In genomic region chr1:23242414-23242813, GRCh38 we compare ENCODE assay signal across 20 cellular contexts. TPM values are rescaled to one million over a fixed set of nuclear protein-coding genes. Genes with fewer than 3 reads are reported as not detected.
A peak's percentile ranks its signal among the peaks of the same experiment; 100 is the strongest.
DNase-seq lines count a peak whose midpoint lies in the region; ATAC-seq, FAIRE-seq and TF ChIP-seq lines count a peak whose summit lies in the region.
"Had no signal": no experiment of that assay in that cellular context is flagged by ENCODE, and none has a peak within 500 bp of the region (broad histone marks: within the 10 kb centered on the region; RNA-seq: fewer than 3 reads in every experiment).

No MANE protein-coding gene starts in this region.

- in situ Hi-C loops in K562 (cut with MboI), result no loop called here

- peak overlapping the region; percentile 17; the same call in 1 of the 2 replicates for H3K4me2 ChIP-seq in HCT116 (ENCODE audit: low read length)
- H3K4me2 ChIP-seq in K562 (ENCODE audit: insufficient read depth, low read length), result no peak overlapping the region
- H3K4me2 ChIP-seq: GM23338 had no signal

- WGBS in K562 (ENCODE audit: insufficient coverage, low coverage, missing lambda C conversion rate), result 23% methylated on average over 6 of the region's 7 CpGs

- no peaks in the 10 kb centered on the region for H4K20me1 ChIP-seq in HCT116 (ENCODE audit: insufficient read depth)
- no peaks in the 10 kb centered on the region for H4K20me1 ChIP-seq in K562 (replicated peaks; ENCODE audit: control insufficient read depth, insufficient read depth, low read length)

- H3K79me2 ChIP-seq in HCT116 (ENCODE audit: insufficient read depth, low read length), result no peaks in the 10 kb centered on the region
- no peaks in the 10 kb centered on the region for H3K79me2 ChIP-seq in K562 (ENCODE audit: control insufficient read depth, insufficient read depth, low read length)

- peak; percentile 46; the same call in 1 of the 2 replicates for ATAC-seq in HCT116
- no peak for ATAC-seq in K562
- ATAC-seq in left lung, result no peak
- ATAC-seq: CD8-positive, alpha-beta T cell; GM23338; HepG2 had no signal

- no peak for TF ChIP-seq CTCF in HCT116 (IDR thresholded peaks at IDR 0.05 in 2 of 3, conservative IDR thresholded peaks at IDR 0.05 in 1 of 3; ENCODE audit: borderline replicate concordance in 1 of 3, insufficient read depth in 1 of 3, low read depth in 2 of 3, low read length in 2 of 3)
- no peak for TF ChIP-seq CTCF in NB4 (IDR thresholded peaks at IDR 0.05; ENCODE audit: low read depth, low read length)
- TF ChIP-seq CTCF in K562 (IDR thresholded peaks at IDR 0.05 in 2 of 3, conservative IDR thresholded peaks at IDR 0.05 in 1 of 3; ENCODE audit: insufficient read depth in 2 of 3, low read depth in 1 of 3, low read length in 3 of 3), result no peak
- no peak for TF ChIP-seq CTCF in left lung (IDR thresholded peaks at IDR 0.05)

- RAD21 ChIA-PET in HCT116 (lab: Charles Lee; ENCODE audit: low non-redundant PET in 1 of 2, low total read pairs in 2 of 2, uncharacterized antibody in 2 of 2, unreplicated experiment in 2 of 2), result no interaction called here

- H3K4me1 ChIP-seq in HCT116 (ENCODE audit: control insufficient read depth in 1 of 2, insufficient read depth in 2 of 2, low read length in 2 of 2), result peaks cover 0 to 8% of the 10 kb centered on the region in 2 experiments; a peak in 2 of 4 replicates
- H3K4me1 ChIP-seq in K562 (replicated peaks in 1 of 2; ENCODE audit: control insufficient read depth in 2 of 2, insufficient read depth in 2 of 2, low read length in 2 of 2), result peaks cover 0 to 4% of the 10 kb centered on the region in 2 experiments; a peak in 3 of 5 replicates
- H3K4me1 ChIP-seq in left lung, result no peaks in the 10 kb centered on the region

- intact Hi-C loops in HCT116 (cut with micrococcal nuclease), result no loop called here
- intact Hi-C loops in K562 (cut with micrococcal nuclease), result no loop called here
- intact Hi-C loops in left lung (cut with DNase I), result no loop called here

- CTCF ChIA-PET in HCT116 (lab: Charles Lee), result no interaction called here
- CTCF ChIA-PET in K562 (lab: Yijun Ruan, JAX; ENCODE audit: low intra/inter-chr PET ratio), result no interaction called here

- H3K27ac ChIP-seq in HCT116 (ENCODE audit: low read depth, low read length) (no peak overlapping the region), K562 (ENCODE audit: extremely low read depth, low read depth, low read length) (no peak overlapping the region), left lung (no peak overlapping the region)
- H3K27ac ChIP-seq: 22Rv1 had no signal

- H3K9me1 ChIP-seq in K562 (ENCODE audit: control insufficient read depth, insufficient read depth, low read length), result no peaks in the 10 kb centered on the region

- DNase-seq in DMS53 (lab: John Stamatoyannopoulos, UW) (peak; percentile 17), DMS53 treated with DMSO at 0.1 percent for 48 hours (lab: John Stamatoyannopoulos, UW; ENCODE audit: unreplicated experiment) (no peak), HCT116 (ENCODE audit: low read depth, low spot score) (peak; percentile 2), NB4 (ENCODE audit: low read depth) (peak; percentile 47), K562 (ENCODE audit: extremely low read depth in 1 of 4, low spot score in 3 of 4) (no peak), left lung (no peak), amygdala (lab: John Stamatoyannopoulos, UW) (no peak), NCI-H1417 treated with DMSO at 0.1 percent for 48 hours (lab: John Stamatoyannopoulos, UW) (no peak)
- DNase-seq: CD8-positive, alpha-beta T cell; COR-L47; DMS153; H7 had no signal

- TF ChIP-seq RAD21 in HCT116 (IDR thresholded peaks at IDR 0.05; ENCODE audit: low read depth) (no peak), K562 (CRISPR knock-in tag; conservative IDR thresholded peaks at IDR 0.05 in 1 of 2, IDR thresholded peaks at IDR 0.05 in 1 of 2) (no peak)

- H3K9me3 ChIP-seq in HCT116 (ENCODE audit: control insufficient read depth in 1 of 2, insufficient read depth in 1 of 2, low read depth in 1 of 2, low read length in 2 of 2) (no peaks in the 10 kb centered on the region), K562 (replicated peaks; ENCODE audit: control insufficient read depth, insufficient read depth, low read depth, low read length) (no peaks in the 10 kb centered on the region), left lung (no peaks in the 10 kb centered on the region)

- POLR2A ChIA-PET in HCT116 (lab: Charles Lee), result interaction anchor here (0.6 kb wide), 1 partner anchor 65 kb away, joined by 3 read pairs; no protein-coding TSS in a partner anchor
- POLR2A ChIA-PET in K562 (lab: Yijun Ruan, JAX), result interaction anchor here (0.6 to 2.1 kb wide), 4 partner anchors 9 to 19 kb away, joined by 3 to 8 read pairs (median 4); no protein-coding TSS in a partner anchor

- no peak overlapping the region for H3K4me3 ChIP-seq in HCT116 (replicated peaks in 1 of 2; ENCODE audit: low read depth in 1 of 2, low read length in 2 of 2)
- no peak overlapping the region for H3K4me3 ChIP-seq in NB4 (ENCODE audit: low read depth, low read length)
- no peak overlapping the region for H3K4me3 ChIP-seq in K562
- no peak overlapping the region for H3K4me3 ChIP-seq in left lung
- H3K4me3 ChIP-seq: GM23338 had no signal

- H3K9me2 ChIP-seq in HCT116 (ENCODE audit: insufficient read depth), result no peaks in the 10 kb centered on the region

- TF ChIP-seq POLR2A in HCT116 (IDR thresholded peaks at IDR 0.05; ENCODE audit: borderline replicate concordance, extremely low read depth, insufficient read depth, insufficient read length) (no peak), NB4 (IDR thresholded peaks at IDR 0.05; ENCODE audit: extremely low read depth, insufficient read length) (no peak), K562 (conservative IDR thresholded peaks at IDR 0.05) (no peak)

- no peak for FAIRE-seq in K562 (lab: Jason Lieb, UNC)
- FAIRE-seq: D721Med, G401.6, GM12891, HepG2, HTR-8/SVneo had no signal

- H2AFZ ChIP-seq in HCT116 (ENCODE audit: low read depth, low read length, poor library complexity, severe bottlenecking), result no peak overlapping the region
- H2AFZ ChIP-seq in K562 (ENCODE audit: low read depth, low read length), result no peak overlapping the region

- H3K9ac ChIP-seq in HCT116 (ENCODE audit: low read length) (no peak overlapping the region), K562 (ENCODE audit: insufficient read depth in 1 of 2, low read depth in 2 of 2, low read length in 2 of 2) (no peak overlapping the region)

- no peaks in the 10 kb centered on the region for H3K27me3 ChIP-seq in HCT116 (ENCODE audit: insufficient read depth, low read length)
- H3K27me3 ChIP-seq in K562 (ENCODE audit: control insufficient read depth in 2 of 2, insufficient read depth in 2 of 2, low read length in 2 of 2), result no peaks in the 10 kb centered on the region
- H3K27me3 ChIP-seq in left lung, result peaks cover 0 to 5% of the 10 kb centered on the region in 2 donors

- no TSS peak for BruUV-seq in HCT116 (replicated peaks; lab: Mats Ljungman, UMichigan)
- BruUV-seq in K562 (replicated peaks; lab: Mats Ljungman, UMichigan), result no TSS peak

- no peak for TF ChIP-seq EP300 in K562 (IDR thresholded peaks at IDR 0.05; ENCODE audit: low read length)

- H3K36me3 ChIP-seq in HCT116 (ENCODE audit: control insufficient read depth in 1 of 2, insufficient read depth in 2 of 2, low read length in 2 of 2), result no peaks in the 10 kb centered on the region
- H3K36me3 ChIP-seq in K562 (ENCODE audit: control insufficient read depth, insufficient read depth, low read length), result no peaks in the 10 kb centered on the region
- no peaks in the 10 kb centered on the region for H3K36me3 ChIP-seq in left lung

TF ChIP-seq in HCT116, 20 proteins besides CTCF, POLR2A, EP300 and RAD21:
- peak; percentile 73 for TF ChIP-seq FOSL1 (IDR thresholded peaks at IDR 0.05; ENCODE audit: low read depth)
- no peak for TF ChIP-seq EZH2phosphoT487 (IDR thresholded peaks at IDR 0.05; ENCODE audit: borderline replicate concordance)

TF ChIP-seq in K562, 482 proteins besides CTCF, POLR2A, EP300 and RAD21:
- TF ChIP-seq ZNF121 (CRISPR knock-in tag; conservative IDR thresholded peaks at IDR 0.05) (no peak), ATF3 (IDR thresholded peaks at IDR 0.05) (peak; percentile 22; the same call in 1 of the 2 replicates), ATF3 (CRISPR knock-in tag; conservative IDR thresholded peaks at IDR 0.05) (no peak), DNMT1 (IDR thresholded peaks at IDR 0.05) (no peak), FOSL1 (tag; conservative IDR thresholded peaks at IDR 0.05) (peak; percentile 62; the same call in 1 of the 2 replicates)

RNA-seq across cellular contexts. Expression of gene HTR1D, which starts 25.1 kb away (rescaled TPM):
- total RNA-seq in HCT116 (2021; ENCODE audit: unreplicated experiment) (3.5 TPM), K562 (2014; rRNA removed) (not detected in 2 replicates), K562 (2014; rRNA removed; fragmentation: Illumina TruSeq; extraction: Trizol) (not detected in 2 replicates), K562 (2015; rRNA removed; fragmentation: Illumina TruSeq; extraction: Trizol) (not detected in 2 replicates), K562 (2021) (0.04 TPM in 1 of 2 replicates, not detected in the other), left lung (under 1 TPM; 0.15 to 0.26 TPM)
- polyA plus RNA-seq in HCT116 (2012), result 2.9 and 3.4 TPM in 2 replicates
- total RNA-seq in K562 (2011; cell fraction: chromatin; rRNA removed; ENCODE audit: low replicate concordance), result 0.25 TPM in 1 of 2 replicates, not detected in the other
- total RNA-seq in K562 (2011; cell fraction: nucleolus; rRNA removed), result 0.17 TPM in 1 of 2 replicates, not detected in the other
- 0.22 and 0.23 TPM in 2 replicates for total RNA-seq in K562 (2011; cell fraction: nucleoplasm; rRNA removed)
- polyA plus RNA-seq in K562 (2011; rRNA removed) (0.04 and 0.08 TPM in 2 replicates), K562 (2014; fragmentation: Illumina TruSeq; extraction: Trizol) (0.09 TPM in 1 of 2 replicates, not detected in the other), K562 (2014; fragmentation: Nextera tagmentation; extraction: Ambion mirVana) (under 1 TPM in 1 of 2 experiments, not detected in 1; 0.03 TPM), K562 (2014; rRNA removed) (0.08 and 0.09 TPM in 2 replicates)
- polyA plus RNA-seq in K562 (2011; cell fraction: cytosol; rRNA removed), result 0.04 and 0.13 TPM in 2 replicates
- 0.07 and 0.11 TPM in 2 replicates for polyA plus RNA-seq in K562 (2011; cell fraction: nucleus; rRNA removed)
- polyA plus RNA-seq in K562 (2012), result 0.03 and 0.07 TPM in 2 replicates
- not detected in 2 replicates for polyA minus RNA-seq in K562 (2011; rRNA and poly(A)+ RNA removed)
- polyA minus RNA-seq in K562 (2011; cell fraction: cytosol; rRNA and poly(A)+ RNA removed), result not detected in 2 replicates
- 0.22 TPM in 1 of 2 replicates, not detected in the other for polyA minus RNA-seq in K562 (2011; cell fraction: nucleus; rRNA and poly(A)+ RNA removed)
- total RNA-seq: CD8-positive, alpha-beta T cell had no signal
- polyA plus RNA-seq: CD14-positive monocyte had no signal

Comparison
In these comparisons a context has a peak if more than half of its experiments do, and no peak if none do; other contexts are left out.
1. DNase-seq: peak in DMS53 (single experiment), HCT116 (single experiment) and NB4 (single experiment); none in DMS53 treated with DMSO at 0.1 percent for 48 hours (single experiment), K562 (0 of 4), left lung (0 of 2), amygdala (0 of 56) and NCI-H1417 treated with DMSO at 0.1 percent for 48 hours (single experiment).